ENCODE assay signal across 21 cellular contexts in the genomic region with DNA sequence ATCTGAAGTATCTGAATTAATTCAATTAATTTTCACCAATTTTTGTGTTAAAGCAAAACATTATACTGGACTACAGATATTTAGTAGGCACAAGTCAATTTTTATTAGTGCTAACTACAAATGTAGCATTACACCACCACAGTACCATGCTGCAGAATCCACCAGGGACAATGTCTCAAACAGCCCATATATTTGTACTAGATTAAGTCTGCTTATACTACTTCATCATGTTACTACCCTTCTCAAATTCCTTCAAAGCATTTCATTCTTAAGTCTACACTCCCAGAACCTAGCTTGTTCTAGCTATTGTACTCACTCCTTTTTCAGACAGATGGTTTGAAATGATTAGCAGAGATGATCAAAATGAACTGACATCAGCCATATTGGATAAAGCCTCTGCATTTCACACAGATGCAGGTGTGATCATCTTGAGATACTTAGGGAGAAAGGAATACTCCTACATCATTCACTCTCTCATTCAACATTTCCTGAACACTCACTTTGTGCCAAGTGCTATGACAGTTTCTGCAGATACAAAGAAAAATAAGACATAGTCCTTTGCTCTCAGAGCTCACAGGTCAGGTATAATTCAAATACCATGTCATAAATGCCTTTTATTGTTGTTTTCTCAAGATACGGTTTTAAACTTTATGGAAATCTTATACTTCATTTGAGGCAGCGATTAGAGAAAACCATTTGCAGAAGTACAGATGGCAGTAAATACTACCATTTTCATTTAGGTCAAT. TPM values are rescaled to one million over a fixed set of nuclear protein-coding genes. Genes with fewer than 3 reads are reported as not detected.
DNase-seq lines count a peak whose midpoint lies in the region; ATAC-seq and TF ChIP-seq lines count a peak whose summit lies in the region.
"Had no signal": no experiment of that assay in that cellular context is flagged by ENCODE, and none has a peak within 500 bp of the region (broad histone marks: within the 10 kb centered on the region; RNA-seq: fewer than 3 reads in every experiment).

No MANE protein-coding gene starts in this region.

- no peaks in the 10 kb centered on the region for H3K27me3 ChIP-seq in CD8-positive, alpha-beta T cell (ENCODE audit: insufficient read depth, low read length)
- no peaks in the 10 kb centered on the region for H3K27me3 ChIP-seq in neural cell (ENCODE audit: insufficient read depth, low read depth, low read length)
- H3K27me3 ChIP-seq: gastroesophageal sphincter had no signal

- peaks cover 36% of the 10 kb centered on the region for H3K79me2 ChIP-seq in neural cell (replicated peaks; ENCODE audit: insufficient read depth, low read length)

- no peak overlapping the region for H2AFZ ChIP-seq in neural cell (ENCODE audit: low read depth, low read length)

- H3K27ac Mint-ChIP-seq in CD8-positive, alpha-beta T cell, result peak overlapping the region; percentile 2

- H3K4me3 Mint-ChIP-seq in CD8-positive, alpha-beta T cell, result no peak overlapping the region
- H3K4me3 Mint-ChIP-seq: type B pancreatic cell had no signal

- no peaks in the 10 kb centered on the region for H3K9me3 Mint-ChIP-seq in CD8-positive, alpha-beta T cell
- H3K9me3 Mint-ChIP-seq: type B pancreatic cell had no signal

- no peak overlapping the region for H3K4me3 ChIP-seq in CD8-positive, alpha-beta T cell (ENCODE audit: low read depth, low read length)
- H3K4me3 ChIP-seq in neural cell (ENCODE audit: low read length), result peak overlapping the region; percentile 2
- H3K4me3 ChIP-seq: gastroesophageal sphincter, GM12878 had no signal

- CTCF ChIA-PET in CD8-positive, alpha-beta T cell (lab: Charles Lee), result interaction anchor here (1.2 kb wide), 1 partner anchor 12 kb away, joined by 5 read pairs; no protein-coding TSS in a partner anchor

- POLR2A ChIA-PET in CD8-positive, alpha-beta T cell (lab: Charles Lee), result no interaction called here

- ATAC-seq in CD8-positive, alpha-beta T cell, result no peak
- ATAC-seq in HG02588 (IDR thresholded peaks at IDR 0.05; ENCODE audit: unreplicated experiment), result no peak
- ATAC-seq: gastroesophageal sphincter, GM12878 had no signal

- H3K4me1 ChIP-seq in CD8-positive, alpha-beta T cell (ENCODE audit: insufficient read depth, low read length), result peaks cover 17% of the 10 kb centered on the region

- no peak for TF ChIP-seq EP300 in neural cell (conservative IDR thresholded peaks at IDR 0.05; ENCODE audit: poor library complexity, severe bottlenecking)

- no peaks in the 10 kb centered on the region for H3K27me3 Mint-ChIP-seq in CD8-positive, alpha-beta T cell (ENCODE audit: low read depth)
- H3K27me3 Mint-ChIP-seq: type B pancreatic cell had no signal

- no peak for DNase-seq in CD8-positive, alpha-beta T cell
- peak; percentile 62 for DNase-seq in NCI-H524 treated with DMSO at 0.1 percent for 48 hours (lab: John Stamatoyannopoulos, UW)
- peak; percentile 52 for DNase-seq in fibroblast of gingiva (ENCODE audit: low read depth)
- DNase-seq in RPMI8226, result no peak
- DNase-seq in KG1 (lab: John Stamatoyannopoulos, UW), result no peak
- DNase-seq in activated effector memory CD4-positive, alpha-beta T cell treated with anti-CD3 and anti-CD28 coated beads, Interleukin-2, amount 50 U/mL, for 16 hours, result no peak
- DNase-seq: activated CD4-positive, alpha-beta T cell treated with anti-CD3 and anti-CD28 coated beads for 4 hours; DMS79; H7; Kasumi-1; NCI-H1092; NCI-H526 treated with DMSO at 0.1 percent for 48 hours; SHP77; stimulated activated CD4-positive, alpha-beta T cell treated with anti-CD3 and anti-CD28 coated beads, Interleukin-4, amount 100 ng/mL, for 4 hours; T-helper 1 cell had no signal

- H3K36me3 Mint-ChIP-seq in CD8-positive, alpha-beta T cell, result peaks cover 5% of the 10 kb centered on the region
- H3K36me3 Mint-ChIP-seq: type B pancreatic cell had no signal

- H3F3A ChIP-seq in neural cell (ENCODE audit: insufficient read depth, low read length, poor library complexity, severe bottlenecking), result peaks cover 6% of the 10 kb centered on the region

- H3K9me2 ChIP-seq in neural cell (ENCODE audit: insufficient read depth, low read length), result no peaks in the 10 kb centered on the region

- no peaks in the 10 kb centered on the region for H3K9me3 ChIP-seq in CD8-positive, alpha-beta T cell (ENCODE audit: low read length)
- H3K9me3 ChIP-seq in neural cell (ENCODE audit: low read length), result no peaks in the 10 kb centered on the region
- H3K9me3 ChIP-seq: gastroesophageal sphincter had no signal

- H3K36me3 ChIP-seq in CD8-positive, alpha-beta T cell (ENCODE audit: insufficient read depth, low read length), result no peaks in the 10 kb centered on the region
- H3K36me3 ChIP-seq in neural cell (ENCODE audit: insufficient read depth, low read length), result no peaks in the 10 kb centered on the region
- H3K36me3 ChIP-seq: gastroesophageal sphincter had no signal

- no peak overlapping the region for H3K4me2 ChIP-seq in neural cell (ENCODE audit: low read length)

- TF ChIP-seq CTCF in CD8-positive, alpha-beta T cell (IDR thresholded peaks at IDR 0.05), result no peak
- TF ChIP-seq CTCF in neural cell (IDR thresholded peaks at IDR 0.05; ENCODE audit: poor library complexity, severe bottlenecking), result no peak

- no peaks in the 10 kb centered on the region for H4K20me1 ChIP-seq in neural cell (ENCODE audit: insufficient read depth)

- no peak overlapping the region for H3K27ac ChIP-seq in CD8-positive, alpha-beta T cell (ENCODE audit: low read depth, low read length)
- peak overlapping the region; percentile 69 for H3K27ac ChIP-seq in neural cell (ENCODE audit: low read length)
- H3K27ac ChIP-seq: epithelial cell of prostate, gastroesophageal sphincter had no signal

- TF ChIP-seq RAD21 in neural cell (conservative IDR thresholded peaks at IDR 0.05), result no peak

- intact Hi-C loops in CD8-positive, alpha-beta T cell (cut with DNase I, micrococcal nuclease), result no loop called here

- H3K9ac ChIP-seq in neural cell (ENCODE audit: low read length), result peak overlapping the region; percentile 8

- peaks cover 49% of the 10 kb centered on the region for H3K4me1 Mint-ChIP-seq in CD8-positive, alpha-beta T cell (ENCODE audit: low read depth)

TF ChIP-seq in neural cell, 6 proteins besides CTCF, POLR2A, EP300 and RAD21:
- TF ChIP-seq TAF1 (IDR thresholded peaks at IDR 0.05; ENCODE audit: low read depth) (no peak), POLR2AphosphoS5 (IDR thresholded peaks at IDR 0.05) (peak; percentile 15)

RNA-seq across cellular contexts. Expression of gene SMURF2, which starts 47.7 kb away (rescaled TPM):
- 10 to 100 TPM; 27.3 to 28.1 TPM for total RNA-seq in CD8-positive, alpha-beta T cell
- polyA plus RNA-seq in neural cell, result 55.2 and 61.0 TPM in 2 replicates
- 116 and 121 TPM in 2 replicates for polyA minus RNA-seq in neural cell

Comparison
In these comparisons a context has a peak if more than half of its experiments do, and no peak if none do; other contexts are left out.
1. DNase-seq: peak in NCI-H524 treated with DMSO at 0.1 percent for 48 hours (single experiment) and fibroblast of gingiva (single experiment); none in CD8-positive, alpha-beta T cell (0 of 7), RPMI8226 (single experiment), KG1 (single experiment) and activated effector memory CD4-positive, alpha-beta T cell treated with anti-CD3 and anti-CD28 coated beads, Interleukin-2, amount 50 U/mL, for 16 hours (single experiment).